10 cellular contexts compared by ENCODE assay signal in the genomic region with DNA sequence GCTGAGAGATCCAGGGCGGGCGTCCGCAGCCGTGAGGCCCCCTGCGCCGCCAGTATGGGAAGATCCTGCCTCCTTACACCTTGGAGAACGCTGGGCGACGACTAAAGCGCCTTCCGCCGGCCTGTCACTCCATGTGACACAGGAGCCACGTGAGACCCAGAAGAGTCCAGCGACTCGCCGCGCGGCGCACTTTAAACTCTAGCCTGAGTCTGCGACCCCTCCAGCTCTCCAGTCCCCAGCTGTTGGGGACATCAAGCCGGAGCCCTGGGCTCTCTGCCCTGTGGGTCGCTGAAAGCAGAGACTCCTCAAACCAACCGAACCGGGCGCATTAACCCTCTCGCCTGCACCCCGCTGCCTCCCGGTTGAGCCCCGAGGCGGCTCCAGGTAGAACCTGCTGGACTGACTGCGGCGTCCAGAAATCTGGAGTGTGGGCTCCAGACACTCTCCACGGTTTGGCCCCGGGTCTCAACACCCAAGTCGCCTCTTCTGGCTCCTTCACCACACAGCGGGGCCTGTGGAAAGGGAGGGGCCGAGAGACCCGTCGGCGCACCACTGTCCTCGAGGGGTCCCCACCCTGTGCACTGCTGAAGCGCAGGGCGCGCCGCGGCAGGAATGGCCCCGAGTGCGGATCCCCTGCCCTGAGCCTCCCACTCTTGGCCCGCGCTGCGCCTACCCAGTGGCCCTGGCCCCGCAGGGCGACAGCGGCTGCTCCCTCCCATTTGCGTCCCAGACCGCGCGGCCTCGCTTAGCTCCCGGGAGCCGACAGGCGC. TPM values are rescaled to one million over a fixed set of nuclear protein-coding genes. Genes with fewer than 3 reads are reported as not detected.
DNase-seq lines count a peak whose midpoint lies in the region; ATAC-seq and TF ChIP-seq lines count a peak whose summit lies in the region.
"Had no signal": no experiment of that assay in that cellular context is flagged by ENCODE, and none has a peak within 500 bp of the region (broad histone marks: within the 10 kb centered on the region; RNA-seq: fewer than 3 reads in every experiment).

No MANE protein-coding gene starts in this region.

- H3K27me3 ChIP-seq in lung (ENCODE audit: control insufficient read depth, insufficient read depth) = no peaks in the 10 kb centered on the region

- peak overlapping the region; percentile 76 to 97 (median 82) for H3K4me3 Mint-ChIP-seq in brain

- H3K36me3 ChIP-seq in lung (ENCODE audit: control insufficient read depth in 2 of 2, insufficient read depth in 2 of 2, low read length in 2 of 2) = no peaks in the 10 kb centered on the region

- H3K4me1 ChIP-seq in lung (ENCODE audit: control insufficient read depth in 2 of 2, insufficient read depth in 2 of 2, low read length in 2 of 2) = peaks cover 0 to 20% of the 10 kb centered on the region in 2 donors

- H3K36me3 Mint-ChIP-seq in brain = no peaks in the 10 kb centered on the region

- H3K9me3 Mint-ChIP-seq in brain = peaks cover 0 to 5% (median 0%) of the 10 kb centered on the region in 5 experiments

- H3K27me3 Mint-ChIP-seq in brain = peaks cover 89% of the 10 kb centered on the region

- H3K4me3 ChIP-seq in lung = peak overlapping the region; percentile 8

- H3K27ac Mint-ChIP-seq in brain = peak overlapping the region in 1 of 5 experiments; percentile 17

- DNase-seq in MV-4-11 (lab: John Stamatoyannopoulos, UW) = peak; percentile 72
- no peak for DNase-seq in lung (ENCODE audit: low spot score)
- DNase-seq in stimulated activated naive CD4-positive, alpha-beta T cell treated with Interleukin-2 at 50 U/mL for 16 hours (lab: John Stamatoyannopoulos, UW) = peak; percentile 21
- no peak for DNase-seq in NCI-H1694 (lab: John Stamatoyannopoulos, UW)
- no peak for DNase-seq in DMS153 treated with DMSO at 0.1 percent for 48 hours (lab: John Stamatoyannopoulos, UW; ENCODE audit: unreplicated experiment)
- no peak for DNase-seq in GF-D8 (lab: John Stamatoyannopoulos, UW)

- TF ChIP-seq CTCF in brain (conservative IDR thresholded peaks at IDR 0.05) (no peak), lung (IDR thresholded peaks at IDR 0.05; ENCODE audit: control extremely low read depth, extremely low read depth) (no peak)

- peaks cover 20% of the 10 kb centered on the region for H3K4me1 Mint-ChIP-seq in brain

- peaks cover 0 to 3% of the 10 kb centered on the region in 2 donors for H3K9me3 ChIP-seq in lung (ENCODE audit: control insufficient read depth in 2 of 2, insufficient read depth in 1 of 2, low read length in 1 of 2)

- no peak for ATAC-seq in lung (ENCODE audit: insufficient read depth, low FRiP score)
- ATAC-seq in HG03025 (IDR thresholded peaks at IDR 0.05; ENCODE audit: low FRiP score, unreplicated experiment) = no peak

- WGBS in lung, 2 donors = 2 to 5% methylated on average over 62 of the region's 62 CpGs

- H3K27ac ChIP-seq in lung (ENCODE audit: low read depth in 1 of 2, low read length in 1 of 2) = peak overlapping the region in 1 of 2 donors; percentile 60
- H3K27ac ChIP-seq: epithelial cell of prostate, KMS-11 had no signal

RNA-seq across cellular contexts. Expression of a gene that starts 1.8 kb away (rescaled TPM):
- polyA plus RNA-seq in brain (ENCODE audit: insufficient read depth, low read depth, low replicate concordance) = 2.3 TPM
- total RNA-seq in lung = 10 to 100 TPM in 1 of 2 donors, 1 to 10 TPM in 1; 9.6 to 11.0 TPM
- 1 to 10 TPM; 2.9 to 3.4 TPM for polyA plus RNA-seq in lung

Comparison
In these comparisons a context has a peak if more than half of its experiments do, and no peak if none do; other contexts are left out.
1. DNase-seq: peak in MV-4-11 (single experiment) and stimulated activated naive CD4-positive, alpha-beta T cell treated with Interleukin-2 at 50 U/mL for 16 hours (single experiment); none in lung (single experiment), NCI-H1694 (single experiment), DMS153 treated with DMSO at 0.1 percent for 48 hours (single experiment) and GF-D8 (single experiment).